12 cellular contexts compared by ENCODE assay signal in genomic region chr1:209485167-209485566, GRCh38.
A peak's percentile ranks its signal among the peaks of the same experiment; 100 is the strongest.
DNase-seq lines count a peak whose midpoint lies in the region; TF ChIP-seq lines count a peak whose summit lies in the region.
"Had no signal": no experiment of that assay in that cellular context is flagged by ENCODE, and none has a peak within 500 bp of the region (broad histone marks: within the 10 kb centered on the region; RNA-seq: fewer than 3 reads in every experiment).

No MANE protein-coding gene starts in this region.

- no peak overlapping the region for H3K18ac ChIP-seq in mesenchymal stem cell (ENCODE audit: low read depth in 1 of 2, low read length in 2 of 2)

- H3K23ac ChIP-seq in mesenchymal stem cell (ENCODE audit: low read length in 2 of 2) = no peak overlapping the region

- no peak overlapping the region for H2BK5ac ChIP-seq in mesenchymal stem cell (ENCODE audit: low read depth, low read length, poor library complexity, severe bottlenecking)

- no peak overlapping the region for H2AFZ ChIP-seq in mesenchymal stem cell (ENCODE audit: low read depth, low read length)

- H3K4me3 ChIP-seq in astrocyte of the spinal cord (ENCODE audit: low read depth, low read length) = no peak overlapping the region
- H3K4me3 ChIP-seq in mesenchymal stem cell (ENCODE audit: insufficient read depth in 1 of 2, low read depth in 1 of 2, low read length in 2 of 2) = no peak overlapping the region
- H3K4me3 ChIP-seq: pancreas had no signal

- no peak overlapping the region for H2BK15ac ChIP-seq in mesenchymal stem cell (ENCODE audit: low read depth, poor library complexity, severe bottlenecking)

- no peak overlapping the region for H3K4me2 ChIP-seq in mesenchymal stem cell (ENCODE audit: low read length, poor library complexity, severe bottlenecking)

- H3K27ac ChIP-seq in mesenchymal stem cell (ENCODE audit: low read length, poor library complexity, severe bottlenecking) = no peak overlapping the region
- H3K27ac ChIP-seq: pancreas had no signal

- TF ChIP-seq CTCF in astrocyte of the spinal cord (IDR thresholded peaks at IDR 0.05; ENCODE audit: low read depth, low read length) = no peak

- H3K9ac ChIP-seq in mesenchymal stem cell (ENCODE audit: low read length) = no peak overlapping the region

- no peak overlapping the region for H2AK5ac ChIP-seq in mesenchymal stem cell (ENCODE audit: low read length, severe bottlenecking)

- no peak overlapping the region for H2BK12ac ChIP-seq in mesenchymal stem cell (ENCODE audit: low read length in 2 of 2)

- H3K9me3 ChIP-seq in mesenchymal stem cell (ENCODE audit: control insufficient read depth, low read length) = no peaks in the 10 kb centered on the region
- H3K9me3 ChIP-seq: Caco-2, pancreas had no signal

- H3K36me3 ChIP-seq in mesenchymal stem cell (ENCODE audit: control insufficient read depth in 1 of 2, insufficient read depth in 2 of 2, low read depth in 1 of 2, low read length in 2 of 2) = no peaks in the 10 kb centered on the region
- H3K36me3 ChIP-seq: pancreas had no signal

- no peaks in the 10 kb centered on the region for H3K4me1 ChIP-seq in mesenchymal stem cell (ENCODE audit: control insufficient read depth, insufficient read depth, low read depth, low read length)
- H3K4me1 ChIP-seq: Caco-2, pancreas had no signal

- no peaks in the 10 kb centered on the region for H3K79me1 ChIP-seq in mesenchymal stem cell (replicated peaks; ENCODE audit: low read length, poor library complexity, severe bottlenecking)

- H2BK120ac ChIP-seq in mesenchymal stem cell (ENCODE audit: low read depth, low read length) = no peak overlapping the region

- peak; percentile 39 for DNase-seq in ELR (ENCODE audit: low read depth)
- DNase-seq in NCI-H2029 treated with DMSO at 0.1 percent for 48 hours (lab: John Stamatoyannopoulos, UW) = peak; percentile 78
- peak; percentile 50 for DNase-seq in astrocyte of the spinal cord (ENCODE audit: low read depth, low spot score)
- peak; percentile 35 for DNase-seq in mesenchymal stem cell
- DNase-seq in activated effector memory CD4-positive, alpha-beta T cell treated with Interleukin-2 at 50 U/mL for 16 hours = no peak
- DNase-seq in SW 1271 (lab: John Stamatoyannopoulos, UW) = no peak
- no peak for DNase-seq in stimulated activated CD4-positive, alpha-beta T cell treated with anti-CD3 and anti-CD28 coated beads, Interleukin-12 subunit alpha, Interleukin-12 subunit beta, amount 100 ng/mL, for 4 hours
- DNase-seq in OCI-M2 (lab: John Stamatoyannopoulos, UW; ENCODE audit: unreplicated experiment) = no peak
- DNase-seq: activated CD8-positive, alpha-beta T cell treated with anti-CD3 and anti-CD28 coated beads, Interleukin-2, amount 10 ng/mL, durations not matched to agents 7 days and 5 days; activated naive CD8-positive, alpha-beta T cell treated with anti-CD3 and anti-CD28 coated beads, Interleukin-2, amount 50 U/mL, for 24 hours; Caco-2 had no signal

- H3K14ac ChIP-seq in mesenchymal stem cell (ENCODE audit: low read length in 2 of 2) = no peak overlapping the region

- WGBS in mesenchymal stem cell = 92% methylated on average over 2 of the region's 2 CpGs

- no peak overlapping the region for H3K4ac ChIP-seq in mesenchymal stem cell (ENCODE audit: low read depth in 1 of 2, low read length in 2 of 2)

- no peaks in the 10 kb centered on the region for H3K27me3 ChIP-seq in mesenchymal stem cell (ENCODE audit: control insufficient read depth in 1 of 2, insufficient read depth in 1 of 2, low read length in 2 of 2)
- H3K27me3 ChIP-seq: pancreas had no signal

- H4K8ac ChIP-seq in mesenchymal stem cell (ENCODE audit: low read length) = no peak overlapping the region

- in situ Hi-C loops in astrocyte of the spinal cord (cut with HindIII; ENCODE audit: low sequenced_read_pairs) = no loop called here

- no peak overlapping the region for H4K91ac ChIP-seq in mesenchymal stem cell (ENCODE audit: low read length)

Comparison
In these comparisons a context has a peak if more than half of its experiments do, and no peak if none do; other contexts are left out.
1. DNase-seq: peak in ELR (single experiment), NCI-H2029 treated with DMSO at 0.1 percent for 48 hours (single experiment), astrocyte of the spinal cord (single experiment) and mesenchymal stem cell (single experiment); none in activated effector memory CD4-positive, alpha-beta T cell treated with Interleukin-2 at 50 U/mL for 16 hours (single experiment), SW 1271 (0 of 2), stimulated activated CD4-positive, alpha-beta T cell treated with anti-CD3 and anti-CD28 coated beads, Interleukin-12 subunit alpha, Interleukin-12 subunit beta, amount 100 ng/mL, for 4 hours (single experiment) and OCI-M2 (single experiment).